Comparison of ENCODE assay signal across 17 cellular contexts in genomic region chr15:99592135-99592845, GRCh38. TPM values are rescaled to one million over a fixed set of nuclear protein-coding genes. Genes with fewer than 3 reads are reported as not detected.
DNase-seq lines count a peak whose midpoint lies in the region; ATAC-seq and TF ChIP-seq lines count a peak whose summit lies in the region.
"Had no signal": no experiment of that assay in that cellular context is flagged by ENCODE, and none has a peak within 500 bp of the region (broad histone marks: within the 10 kb centered on the region; RNA-seq: fewer than 3 reads in every experiment).

No MANE protein-coding gene starts in this region.

- H3K36me3 ChIP-seq in A673 (ENCODE audit: insufficient read depth, low read length, poor library complexity, severe bottlenecking), result no peaks in the 10 kb centered on the region
- H3K36me3 ChIP-seq in fibroblast of lung (ENCODE audit: control insufficient read depth, insufficient read depth, low read length), result no peaks in the 10 kb centered on the region
- H3K36me3 ChIP-seq in stomach, result no peaks in the 10 kb centered on the region
- H3K36me3 ChIP-seq: suprapubic skin had no signal

- no peak overlapping the region for H3K4me3 Mint-ChIP-seq in memory B cell
- H3K4me3 Mint-ChIP-seq: activated T-cell treated with anti-CD3 and anti-CD28 coated beads, Interleukin-2, amount 50 U/mL, for 24 hours; T-cell had no signal

- H3K4me1 Mint-ChIP-seq in memory B cell, result peaks cover 57% of the 10 kb centered on the region

- no peak for TF ChIP-seq EP300 in stomach (IDR thresholded peaks at IDR 0.05)

- H3K4me2 ChIP-seq in fibroblast of lung (ENCODE audit: extremely low read depth, insufficient read depth, low read length), result no peak overlapping the region

- peaks cover 2% of the 10 kb centered on the region for H3K9me3 Mint-ChIP-seq in memory B cell

- TF ChIP-seq POLR2A in stomach (IDR thresholded peaks at IDR 0.05), result no peak

- BruUV-seq in A673 (replicated peaks; lab: Mats Ljungman, UMichigan), result no TSS peak

- DNase-seq in A673 (ENCODE audit: low spot score) (peak; percentile 55), RKO (ENCODE audit: low spot score) (peak; percentile 9), fibroblast of lung (ENCODE audit: low read depth in 2 of 2) (peak; percentile 58 to 87), memory B cell (ENCODE audit: low spot score in 2 of 2) (no peak), ACHN (no peak), stomach (no peak)
- DNase-seq in activated naive CD4-positive, alpha-beta T cell treated with Interleukin-2 at 50 U/mL for 16 hours, result no peak
- DNase-seq: activated T-cell treated with anti-CD3 and anti-CD28 coated beads, Interleukin-2, amount 50 U/mL, for 24 hours; DMS53; dorsolateral prefrontal cortex; left cardiac atrium; NCI-H1417; NCI-H345; PC-3; T-cell had no signal

- peaks cover 60% of the 10 kb centered on the region for H3K79me2 ChIP-seq in fibroblast of lung (ENCODE audit: control insufficient read depth, insufficient read depth, low read length)

- H3K27ac Mint-ChIP-seq in memory B cell, result peak overlapping the region; percentile 46
- H3K27ac Mint-ChIP-seq: T-cell had no signal

- TF ChIP-seq CTCF in A673 (conservative IDR thresholded peaks at IDR 0.05; ENCODE audit: low read depth, low read length) (no peak), fibroblast of lung (conservative IDR thresholded peaks at IDR 0.05 in 1 of 2, IDR thresholded peaks at IDR 0.05 in 1 of 2; ENCODE audit: low read depth in 1 of 2, low read length in 2 of 2) (no peak), stomach (IDR thresholded peaks at IDR 0.05) (no peak)

- H4K20me1 ChIP-seq in fibroblast of lung (ENCODE audit: control insufficient read depth, extremely low read depth, insufficient read depth, low read length), result peaks cover 1% of the 10 kb centered on the region

- H3K27ac ChIP-seq in A673 (ENCODE audit: low read depth, low read length, poor library complexity, severe bottlenecking) (peak overlapping the region; percentile 34), fibroblast of lung (ENCODE audit: insufficient read depth, low read length) (peak overlapping the region; percentile 44), stomach (no peak overlapping the region)
- H3K27ac ChIP-seq: suprapubic skin had no signal

- no peaks in the 10 kb centered on the region for H3K27me3 Mint-ChIP-seq in memory B cell
- H3K27me3 Mint-ChIP-seq: activated T-cell treated with anti-CD3 and anti-CD28 coated beads, Interleukin-2, amount 50 U/mL, for 24 hours; T-cell had no signal

- intact Hi-C loops in A673 (cut with micrococcal nuclease; ENCODE audit: unreplicated experiment), result no loop called here
- intact Hi-C loops in stomach (cut with DNase I; ENCODE audit: low total_unique reads), result no loop called here

- 72 to 84% (median 82%) methylated on average over 6 of the region's 6 CpGs for WGBS in stomach, 5 donors

- CTCF ChIA-PET in A673 (lab: Charles Lee), result no interaction called here

- H3K9me3 ChIP-seq in A673 (ENCODE audit: low read depth, low read length, poor library complexity, severe bottlenecking) (peaks cover 7% of the 10 kb centered on the region), fibroblast of lung (ENCODE audit: control insufficient read depth, insufficient read depth, low read depth, low read length) (no peaks in the 10 kb centered on the region), stomach (peaks cover 0 to 4% (median 0%) of the 10 kb centered on the region in 4 donors)
- H3K9me3 ChIP-seq: suprapubic skin had no signal

- H3K36me3 Mint-ChIP-seq in memory B cell, result peaks cover 29% of the 10 kb centered on the region

- ATAC-seq in memory B cell (ENCODE audit: low read depth) (no peak), HG03095 (IDR thresholded peaks at IDR 0.05; ENCODE audit: unreplicated experiment) (no peak)
- ATAC-seq: PC-3, T-cell had no signal

- in situ Hi-C loops in ACHN (cut with HindIII; ENCODE audit: low pct_ligation_motif_present, low pct_unique_long_range_greater_than_20kb, low sequenced_read_pairs), result no loop called here

- no peak overlapping the region for H3K9ac ChIP-seq in fibroblast of lung (ENCODE audit: insufficient read depth, low read length)

- H2AFZ ChIP-seq in fibroblast of lung (ENCODE audit: low read length), result no peak overlapping the region

- H3K4me3 ChIP-seq in A673 (ENCODE audit: low read depth, low read length, poor library complexity, severe bottlenecking) (no peak overlapping the region), fibroblast of lung (replicated peaks in 1 of 4; ENCODE audit: control extremely low read depth in 1 of 4, insufficient read depth in 1 of 4, low read depth in 3 of 4, low read length in 4 of 4) (no peak overlapping the region), stomach (no peak overlapping the region)
- H3K4me3 ChIP-seq: dorsolateral prefrontal cortex, suprapubic skin had no signal

- peaks cover 5% of the 10 kb centered on the region for H3K4me1 ChIP-seq in A673 (ENCODE audit: insufficient read depth, low read length, poor library complexity, severe bottlenecking)
- no peaks in the 10 kb centered on the region for H3K4me1 ChIP-seq in fibroblast of lung (ENCODE audit: control insufficient read depth, extremely low read depth, insufficient read depth, low read length)
- H3K4me1 ChIP-seq in stomach, result peaks cover 3 to 64% (median 25%) of the 10 kb centered on the region in 4 donors

- POLR2A ChIA-PET in A673 (lab: Charles Lee; ENCODE audit: low non-redundant PET), result no interaction called here

- H3K27me3 ChIP-seq in A673 (replicated peaks; ENCODE audit: insufficient read depth, low read depth, low read length, poor library complexity) (no peaks in the 10 kb centered on the region), fibroblast of lung (ENCODE audit: control insufficient read depth, insufficient read depth, low read length) (no peaks in the 10 kb centered on the region), stomach (no peaks in the 10 kb centered on the region)
- H3K27me3 ChIP-seq: dorsolateral prefrontal cortex, suprapubic skin had no signal

RNA-seq across cellular contexts. Expression of gene MEF2A, which starts 26.5 kb away (rescaled TPM):
- 26.4 and 29.5 TPM in 2 replicates for total RNA-seq in A673 (2021)
- total RNA-seq in fibroblast of lung, result 14.9 and 24.6 TPM in 2 replicates
- polyA plus RNA-seq in fibroblast of lung, result 33.5 and 40.4 TPM in 2 replicates
- 19.0 and 25.5 TPM in 2 replicates for polyA plus RNA-seq in fibroblast of lung (2012)
- polyA minus RNA-seq in fibroblast of lung (ENCODE audit: low replicate concordance), result 22.1 and 26.3 TPM in 2 replicates
- 10 to 100 TPM; 17.7 to 85.2 (median 60.8) TPM for total RNA-seq in stomach
- 10 to 100 TPM; 11.0 to 12.2 (median 11.4) TPM for polyA plus RNA-seq in stomach

Comparison
In these comparisons a context has a peak if more than half of its experiments do, and no peak if none do; other contexts are left out.
1. DNase-seq: peak in A673 (single experiment), RKO (single experiment) and fibroblast of lung (2 of 2); none in memory B cell (0 of 2), ACHN (single experiment), stomach (single experiment) and activated naive CD4-positive, alpha-beta T cell treated with Interleukin-2 at 50 U/mL for 16 hours (single experiment).
2. H3K27ac ChIP-seq: peak in A673 (single experiment) and fibroblast of lung (single experiment); none in stomach (0 of 5).